In genomic region chr6:147105786-147106185, GRCh38 we compare ENCODE assay signal across 27 cellular contexts.
"Had no signal": no experiment of that assay in that cellular context is flagged by ENCODE, and none has a peak within 500 bp of the region (broad histone marks: within the 10 kb centered on the region; RNA-seq: fewer than 3 reads in every experiment).

No MANE protein-coding gene starts in this region.

- ATAC-seq: stimulated activated effector memory CD8-positive, alpha-beta T cell treated with anti-CD3 and anti-CD28 coated beads, Interleukin-12 subunit alpha, Interleukin-12 subunit beta, amount 100 ng/mL, for 72 hours; stimulated activated memory B cell treated with anti-CD40 and anti-IgM and Interleukin-4, amounts not matched to agents 10 μg/mL and 1 μg/mL and 100 μg/mL, for 72 hours; stimulated activated naive B cell treated with anti-CD40 and anti-IgM and Interleukin-4, amounts not matched to agents 10 μg/mL and 1 μg/mL and 100 μg/mL, for 72 hours; stimulated activated naive CD8-positive, alpha-beta T cell treated with anti-CD3 and anti-CD28 coated beads, Interleukin-15, amount 100 ng/mL, for 72 hours; stimulated activated naive CD8-positive, alpha-beta T cell treated with anti-CD3 and anti-CD28 coated beads, Interleukin-15, Interleukin-2, amounts not matched to agents 100 U/mL and 50 U/mL, for 24 hours; upper lobe of right lung had no signal

- DNase-seq: stimulated activated CD4-positive, alpha-beta T cell treated with anti-CD3 and anti-CD28 coated beads, Interleukin-2, amount 100 ng/mL, for 48 hours; stimulated activated CD4-positive, alpha-beta T cell treated with anti-CD3 and anti-CD28 coated beads, Interleukin-4, amount 100 ng/mL, for 1 hour; stimulated activated CD4-positive, alpha-beta T cell treated with anti-CD3 and anti-CD28 coated beads, Interleukin-4, amount 100 ng/mL, for 24 hours; stimulated activated CD4-positive, alpha-beta T cell treated with anti-CD3 and anti-CD28 coated beads, Interleukin-4, amount 100 ng/mL, for 4 hours; stimulated activated CD8-positive, alpha-beta memory T cell treated with anti-CD3 and anti-CD28 coated beads, Interleukin-4, amount 100 ng/mL, for 48 hours; stimulated activated naive B cell treated with anti-CD40 and anti-IgM and Interleukin-4, amounts not matched to agents 10 μg/mL and 1 μg/mL and 100 μg/mL, for 72 hours; stimulated activated naive CD4-positive, alpha-beta T cell; stimulated activated naive CD4-positive, alpha-beta T cell treated with Interleukin-2 at 50 U/mL for 16 hours; stimulated activated naive CD8-positive, alpha-beta T cell treated with anti-CD3 and anti-CD28 coated beads, Interleukin-15, amount 100 ng/mL, for 72 hours; stimulated activated naive CD8-positive, alpha-beta T cell treated with anti-CD3 and anti-CD28 coated beads, Interleukin-15, Interleukin-2, amounts not matched to agents 100 U/mL and 50 U/mL, for 24 hours; stomach; substantia nigra; testis; thyroid gland; tibial artery; transverse colon; trophoblast cell; upper lobe of left lung; upper lobe of right lung; uterus had no signal

- H3K27me3 ChIP-seq: stomach, suprapubic skin, testis, thyroid gland, tibial artery, tibial nerve, transverse colon, upper lobe of left lung, upper lobe of right lung, uterus, vagina had no signal

- FAIRE-seq: urothelium cell line had no signal

- H3K36me3 ChIP-seq: stomach, suprapubic skin, thoracic aorta, thyroid gland, tibial artery, tibial nerve, transverse colon, upper lobe of left lung, upper lobe of right lung, uterus, vagina had no signal

- H3K4me3 ChIP-seq: stomach, suprapubic skin, testis, thoracic aorta, thyroid gland, tibial artery, tibial nerve, transverse colon, upper lobe of left lung, upper lobe of right lung, uterus, vagina had no signal

- H3K9me3 ChIP-seq: stomach, suprapubic skin, testis, thoracic aorta, thyroid gland, tibial artery, tibial nerve, transverse colon, upper lobe of left lung, upper lobe of right lung, uterus, vagina had no signal

- H3K4me1 ChIP-seq: stomach, suprapubic skin, testis, thyroid gland, tibial artery, tibial nerve, transverse colon, upper lobe of left lung, upper lobe of right lung, uterus, vagina had no signal

- H3K27ac ChIP-seq: stomach, suprapubic skin, testis, thoracic aorta, thyroid gland, tibial artery, tibial nerve, transverse colon, upper lobe of left lung, upper lobe of right lung, uterus, vagina had no signal
